Comparison of ENCODE assay signal across 24 cellular contexts in genomic region chr14:96494331-96494730, GRCh38. TPM values are rescaled to one million over a fixed set of nuclear protein-coding genes. Genes with fewer than 3 reads are reported as not detected.
A peak's percentile ranks its signal among the peaks of the same experiment; 100 is the strongest.
DNase-seq lines count a peak whose midpoint lies in the region; ATAC-seq and TF ChIP-seq lines count a peak whose summit lies in the region.
"Had no signal": no experiment of that assay in that cellular context is flagged by ENCODE, and none has a peak within 500 bp of the region (broad histone marks: within the 10 kb centered on the region; RNA-seq: fewer than 3 reads in every experiment).

No MANE protein-coding gene starts in this region.

- peak overlapping the region; percentile 57 for H3K27ac Mint-ChIP-seq in activated B cell treated with CpG ODN at 0.5 μM for 24 hours
- H3K27ac Mint-ChIP-seq in naive B cell = peak overlapping the region in 4 of 6 donors; percentile 5 to 98 (median 93)
- H3K27ac Mint-ChIP-seq in natural killer cell treated with Interleukin-12 subunit alpha and Interleukin-12 subunit beta and Interleukin-15 and Interleukin-18, amount 100 ng/mL, for 72 hours = no peak overlapping the region

- intact Hi-C loops in activated B cell treated with CpG ODN at 0.5 μM for 24 hours (cut with micrococcal nuclease) = loop anchor here (10.0 kb wide), 1 partner anchor 1230 kb away; no protein-coding TSS in a partner anchor

- no peaks in the 10 kb centered on the region for H3K27me3 ChIP-seq in DOHH2 (ENCODE audit: control insufficient read depth, low read length)

- H3K27me3 Mint-ChIP-seq in activated B cell treated with CpG ODN at 0.5 μM for 24 hours (no peaks in the 10 kb centered on the region), naive B cell (no peaks in the 10 kb centered on the region)
- H3K27me3 Mint-ChIP-seq in natural killer cell treated with Interleukin-12 subunit alpha and Interleukin-12 subunit beta and Interleukin-15 and Interleukin-18, amount 100 ng/mL, for 72 hours = peaks cover 22 to 58% of the 10 kb centered on the region in 2 donors

- H3K36me3 ChIP-seq in DOHH2 (ENCODE audit: control insufficient read depth, low read length) = no peaks in the 10 kb centered on the region

- H3K4me3 ChIP-seq in DOHH2 (ENCODE audit: low read length) = peak overlapping the region; percentile 63

- no peak for ATAC-seq in activated B cell treated with CpG ODN at 0.5 μM for 24 hours (ENCODE audit: low read depth)
- ATAC-seq in naive B cell (ENCODE audit: low read depth in 2 of 2) = no peak
- no peak for ATAC-seq in natural killer cell treated with Interleukin-12 subunit alpha and Interleukin-12 subunit beta and Interleukin-15 and Interleukin-18, amount 100 ng/mL, for 72 hours
- ATAC-seq: Panc1 had no signal

- H3K9me3 Mint-ChIP-seq in activated B cell treated with CpG ODN at 0.5 μM for 24 hours = no peaks in the 10 kb centered on the region
- H3K9me3 Mint-ChIP-seq in naive B cell = no peaks in the 10 kb centered on the region
- H3K9me3 Mint-ChIP-seq in natural killer cell treated with Interleukin-12 subunit alpha and Interleukin-12 subunit beta and Interleukin-15 and Interleukin-18, amount 100 ng/mL, for 72 hours = no peaks in the 10 kb centered on the region

- peaks cover 70% of the 10 kb centered on the region for H3K4me1 Mint-ChIP-seq in activated B cell treated with CpG ODN at 0.5 μM for 24 hours
- peaks cover 53 to 86% (median 64%) of the 10 kb centered on the region in 3 donors for H3K4me1 Mint-ChIP-seq in naive B cell
- peaks cover 0 to 4% of the 10 kb centered on the region in 2 donors for H3K4me1 Mint-ChIP-seq in natural killer cell treated with Interleukin-12 subunit alpha and Interleukin-12 subunit beta and Interleukin-15 and Interleukin-18, amount 100 ng/mL, for 72 hours (ENCODE audit: low read depth in 2 of 2)

- no peaks in the 10 kb centered on the region for H3K9me3 ChIP-seq in DOHH2 (ENCODE audit: control insufficient read depth, insufficient read depth, low read length)

- DNase-seq in activated B cell treated with CpG ODN at 0.5 μM for 24 hours = no peak
- DNase-seq in naive B cell = no peak
- DNase-seq in NCI-H2107 (lab: John Stamatoyannopoulos, UW) = no peak
- no peak for DNase-seq in natural killer cell treated with Interleukin-12 subunit alpha and Interleukin-12 subunit beta and Interleukin-15 and Interleukin-18, amount 100 ng/mL, for 72 hours (ENCODE audit: low spot score)
- no peak for DNase-seq in SW480 (ENCODE audit: low spot score)
- DNase-seq in NAMALWA (ENCODE audit: low spot score) = no peak
- DNase-seq: AML-193, Calu3, DMS79 treated with DMSO at 0.1 percent for 48 hours, H7, KG1, MM.1S, NCI-H1048, NCI-H1417 treated with DMSO at 0.1 percent for 48 hours, NCI-H1694 treated with DMSO at 0.1 percent for 48 hours, NCI-H2081, NCI-H2171, NCI-H226, NCI-H510A, NCI-H69, SHP77 had no signal

- no peaks in the 10 kb centered on the region for H3K79me2 ChIP-seq in DOHH2 (ENCODE audit: control insufficient read depth, low read length)

- no peaks in the 10 kb centered on the region for H3K36me3 Mint-ChIP-seq in activated B cell treated with CpG ODN at 0.5 μM for 24 hours (ENCODE audit: low read depth)
- H3K36me3 Mint-ChIP-seq in naive B cell = no peaks in the 10 kb centered on the region
- no peaks in the 10 kb centered on the region for H3K36me3 Mint-ChIP-seq in natural killer cell treated with Interleukin-12 subunit alpha and Interleukin-12 subunit beta and Interleukin-15 and Interleukin-18, amount 100 ng/mL, for 72 hours

- no peaks in the 10 kb centered on the region for H4K20me1 ChIP-seq in DOHH2 (ENCODE audit: control insufficient read depth, insufficient read depth, low read depth, low read length)

- H3K4me1 ChIP-seq in DOHH2 (ENCODE audit: control insufficient read depth, low read length) = peaks cover 82% of the 10 kb centered on the region

- TF ChIP-seq CTCF in DOHH2 (IDR thresholded peaks at IDR 0.05; ENCODE audit: low read depth, low read length, poor library complexity, severe bottlenecking) = no peak
- TF ChIP-seq CTCF in activated B cell treated with CpG ODN at 0.5 μM for 24 hours (IDR thresholded peaks at IDR 0.05) = no peak

- H3K4me2 ChIP-seq in DOHH2 (ENCODE audit: low read length) = peak overlapping the region; percentile 79

- H3K4me3 Mint-ChIP-seq in activated B cell treated with CpG ODN at 0.5 μM for 24 hours (no peak overlapping the region), naive B cell (peak overlapping the region; percentile 43 to 95 (median 88))
- no peak overlapping the region for H3K4me3 Mint-ChIP-seq in natural killer cell treated with Interleukin-12 subunit alpha and Interleukin-12 subunit beta and Interleukin-15 and Interleukin-18, amount 100 ng/mL, for 72 hours

- POLR2A ChIA-PET in activated B cell treated with CpG ODN at 0.5 μM for 24 hours (lab: Charles Lee) = no interaction called here

- peaks cover 24% of the 10 kb centered on the region for H3F3A ChIP-seq in DOHH2 (ENCODE audit: control insufficient read depth, insufficient read depth)

- no peaks in the 10 kb centered on the region for H3K9me2 ChIP-seq in DOHH2 (replicated peaks; ENCODE audit: control insufficient read depth, low read length)

- peak overlapping the region; percentile 74 for H3K27ac ChIP-seq in DOHH2 (ENCODE audit: low read depth, low read length)
- H3K27ac ChIP-seq: RWPE1 had no signal

- CTCF ChIA-PET in activated B cell treated with CpG ODN at 0.5 μM for 24 hours (lab: Charles Lee) = no interaction called here

RNA-seq across cellular contexts. Expression of gene PAPOLA, which starts 7.9 kb away (rescaled TPM):
- 205 and 255 TPM in 2 replicates for total RNA-seq in activated B cell treated with CpG ODN at 0.5 μM for 24 hours
- 100 to 1,000 TPM; 100 to 157 (median 128) TPM for polyA plus RNA-seq in naive B cell (ENCODE audit: low read depth in 6 of 6)
- total RNA-seq in natural killer cell treated with Interleukin-12 subunit alpha and Interleukin-12 subunit beta and Interleukin-15 and Interleukin-18, amount 100 ng/mL, for 72 hours = 100 to 1,000 TPM; 167 to 216 TPM

Comparison
In these comparisons a context has a peak if more than half of its experiments do, and no peak if none do; other contexts are left out.
1. H3K27ac Mint-ChIP-seq: peak in activated B cell treated with CpG ODN at 0.5 μM for 24 hours (single experiment) and naive B cell (4 of 6); none in natural killer cell treated with Interleukin-12 subunit alpha and Interleukin-12 subunit beta and Interleukin-15 and Interleukin-18, amount 100 ng/mL, for 72 hours (0 of 2).
2. H3K4me3 Mint-ChIP-seq: peak in naive B cell (8 of 8); none in activated B cell treated with CpG ODN at 0.5 μM for 24 hours (single experiment) and natural killer cell treated with Interleukin-12 subunit alpha and Interleukin-12 subunit beta and Interleukin-15 and Interleukin-18, amount 100 ng/mL, for 72 hours (single experiment).